21 cellular contexts compared by ENCODE assay signal in genomic region chr14:90287791-90288190, GRCh38. TPM values are rescaled to one million over a fixed set of nuclear protein-coding genes. Genes with fewer than 3 reads are reported as not detected.
DNase-seq lines count a peak whose midpoint lies in the region; ATAC-seq and TF ChIP-seq lines count a peak whose summit lies in the region.
"Had no signal": no experiment of that assay in that cellular context is flagged by ENCODE, and none has a peak within 500 bp of the region (broad histone marks: within the 10 kb centered on the region; RNA-seq: fewer than 3 reads in every experiment).

No MANE protein-coding gene starts in this region.

- no peaks in the 10 kb centered on the region for H3K27me3 Mint-ChIP-seq in endodermal cell (ENCODE audit: insufficient read depth)
- H3K27me3 Mint-ChIP-seq: activated CD4-positive, alpha-beta memory T cell treated with anti-CD3 and anti-CD28 coated beads, Interleukin-2, amount 10 ng/mL, durations not matched to agents 7 days and 5 days; naive thymus-derived CD8-positive, alpha-beta T cell had no signal

- no peak for TF ChIP-seq CTCF in endodermal cell (conservative IDR thresholded peaks at IDR 0.05)
- TF ChIP-seq CTCF in testis (IDR thresholded peaks at IDR 0.05), result no peak
- no peak for TF ChIP-seq CTCF in mammary epithelial cell (conservative IDR thresholded peaks at IDR 0.05 in 1 of 2, IDR thresholded peaks at IDR 0.05 in 1 of 2; ENCODE audit: extremely low read depth in 1 of 2, insufficient read depth in 1 of 2, low read depth in 1 of 2, low read length in 2 of 2)

- H3K4me1 ChIP-seq in endodermal cell (ENCODE audit: control insufficient read depth, insufficient read depth, low read length) (peaks cover 3% of the 10 kb centered on the region), testis (peaks cover 15% of the 10 kb centered on the region), mammary epithelial cell (ENCODE audit: insufficient read depth, low read length) (no peaks in the 10 kb centered on the region)
- H3K4me1 ChIP-seq: Caco-2 had no signal

- H3K36me3 ChIP-seq in endodermal cell (ENCODE audit: control insufficient read depth, insufficient read depth, low read length), result peaks cover 66% of the 10 kb centered on the region
- no peaks in the 10 kb centered on the region for H3K36me3 ChIP-seq in testis (ENCODE audit: low read depth, missing control alignments)
- peaks cover 12% of the 10 kb centered on the region for H3K36me3 ChIP-seq in mammary epithelial cell (ENCODE audit: insufficient read depth, low read length)

- H3K27me3 ChIP-seq in endodermal cell (ENCODE audit: control insufficient read depth, insufficient read depth, low read length, poor library complexity, severe bottlenecking) (no peaks in the 10 kb centered on the region), testis (no peaks in the 10 kb centered on the region), mammary epithelial cell (ENCODE audit: insufficient read depth, low read length) (no peaks in the 10 kb centered on the region)
- H3K27me3 ChIP-seq: BE2C had no signal

- no peak overlapping the region for H3K4me3 Mint-ChIP-seq in endodermal cell
- H3K4me3 Mint-ChIP-seq: activated CD4-positive, alpha-beta memory T cell treated with anti-CD3 and anti-CD28 coated beads, Interleukin-2, amount 10 ng/mL, durations not matched to agents 7 days and 5 days; naive thymus-derived CD8-positive, alpha-beta T cell had no signal

- in situ Hi-C loops in mammary epithelial cell (cut with MboI; ENCODE audit: low sequenced_read_pairs in 2 of 2), result no loop called here

- H3K79me2 ChIP-seq in mammary epithelial cell (ENCODE audit: insufficient read depth, low read length), result no peaks in the 10 kb centered on the region

- H3K9me3 Mint-ChIP-seq in endodermal cell, result no peaks in the 10 kb centered on the region
- H3K9me3 Mint-ChIP-seq: activated CD4-positive, alpha-beta memory T cell treated with anti-CD3 and anti-CD28 coated beads, Interleukin-2, amount 10 ng/mL, durations not matched to agents 7 days and 5 days; activated naive CD4-positive, alpha-beta T cell treated with anti-CD3 and anti-CD28 coated beads, Interleukin-2, amount 50 U/mL, for 72 hours; naive thymus-derived CD8-positive, alpha-beta T cell had no signal

- no peaks in the 10 kb centered on the region for H3K9me3 ChIP-seq in endodermal cell (ENCODE audit: control insufficient read depth, low read length)
- H3K9me3 ChIP-seq in testis, result no peaks in the 10 kb centered on the region
- H3K9me3 ChIP-seq in mammary epithelial cell (replicated peaks; ENCODE audit: insufficient read depth, low read length), result no peaks in the 10 kb centered on the region
- H3K9me3 ChIP-seq: BE2C, Caco-2 had no signal

- no peak overlapping the region for H3K27ac ChIP-seq in endodermal cell (ENCODE audit: low read depth, low read length)
- H3K27ac ChIP-seq in testis, result no peak overlapping the region
- no peak overlapping the region for H3K27ac ChIP-seq in mammary epithelial cell (ENCODE audit: insufficient read depth, low read depth, low read length)
- H3K27ac ChIP-seq: KMS-11, VCaP had no signal

- no peak overlapping the region for H3K4me2 ChIP-seq in mammary epithelial cell (ENCODE audit: insufficient read depth, low read depth, low read length)
- H3K4me2 ChIP-seq: KMS-11 had no signal

- H3K27ac Mint-ChIP-seq in endodermal cell, result peak overlapping the region; percentile 39
- H3K27ac Mint-ChIP-seq: activated CD4-positive, alpha-beta memory T cell treated with anti-CD3 and anti-CD28 coated beads, Interleukin-2, amount 10 ng/mL, durations not matched to agents 7 days and 5 days; activated naive CD4-positive, alpha-beta T cell treated with anti-CD3 and anti-CD28 coated beads, Interleukin-2, amount 50 U/mL, for 72 hours had no signal

- H3K9ac ChIP-seq in endodermal cell (ENCODE audit: extremely low read depth, low read length, poor library complexity, severe bottlenecking) (no peak overlapping the region), mammary epithelial cell (ENCODE audit: insufficient read depth, low read length) (no peak overlapping the region)
- H3K9ac ChIP-seq: KMS-11 had no signal

- dilution Hi-C loops in mammary epithelial cell (cut with HindIII; ENCODE audit: low sequenced_read_pairs), result no loop called here

- 89 to 96% methylated on average over 7 to 14 of the region's 14 CpGs for WGBS in endodermal cell (ENCODE audit: insufficient coverage in 1 of 2, insufficient read length in 1 of 2), 2 experiments
- 53 to 73% methylated on average over 14 of the region's 14 CpGs for WGBS in testis, 2 donors
- WGBS in mammary epithelial cell (ENCODE audit: low coverage, missing lambda C conversion rate), result 73% methylated on average over 6 of the region's 14 CpGs

- ATAC-seq in HG02970 (IDR thresholded peaks at IDR 0.05; ENCODE audit: low FRiP score, unreplicated experiment), result no peak
- ATAC-seq: activated naive CD4-positive, alpha-beta T cell treated with anti-CD3 and anti-CD28 coated beads, Interleukin-2, amount 50 U/mL, for 72 hours; naive thymus-derived CD8-positive, alpha-beta T cell had no signal

- no peaks in the 10 kb centered on the region for H4K20me1 ChIP-seq in mammary epithelial cell (ENCODE audit: insufficient read depth, low read length)

- CTCF ChIA-PET in mammary epithelial cell (lab: Charles Lee; ENCODE audit: low non-redundant PET), result no interaction called here

- H3K4me1 Mint-ChIP-seq in endodermal cell, result peaks cover 12% of the 10 kb centered on the region

- DNase-seq in NCI-H2227 (lab: John Stamatoyannopoulos, UW; ENCODE audit: unreplicated experiment) (peak; percentile 11), NCI-H2227 treated with DMSO at 0.1 percent for 48 hours (lab: John Stamatoyannopoulos, UW) (no peak), NCI-H2171 treated with DMSO at 0.1 percent for 48 hours (lab: John Stamatoyannopoulos, UW) (peak; percentile 82), endodermal cell (peak; percentile 28), testis (peak; percentile 48), T-helper 9 cell (no peak), mammary epithelial cell (no peak)
- DNase-seq: activated CD4-positive, alpha-beta memory T cell treated with anti-CD3 and anti-CD28 coated beads, Interleukin-2, amount 10 ng/mL, durations not matched to agents 7 days and 5 days; BE2C; Caco-2; cortex of kidney; kidney; naive thymus-derived CD8-positive, alpha-beta T cell; NCI-H510A; stimulated activated CD4-positive, alpha-beta T cell treated with anti-CD3 and anti-CD28 coated beads, Interleukin-1b, Interleukin-23, amount 100 ng/mL, for 48 hours; stimulated activated naive CD4-positive, alpha-beta T cell; trophoblast cell had no signal

- no TSS peak for BruUV-seq in mammary epithelial cell (replicated peaks; lab: Mats Ljungman, UMichigan)

- H2AFZ ChIP-seq in mammary epithelial cell (ENCODE audit: low read depth, low read length), result no peak overlapping the region

- no peak for TF ChIP-seq POLR2A in testis (IDR thresholded peaks at IDR 0.05)

- H3K4me3 ChIP-seq in endodermal cell (ENCODE audit: low read length), result no peak overlapping the region
- no peak overlapping the region for H3K4me3 ChIP-seq in testis
- no peak overlapping the region for H3K4me3 ChIP-seq in mammary epithelial cell (replicated peaks in 1 of 3; ENCODE audit: insufficient read depth in 1 of 3, low read depth in 2 of 3, low read length in 3 of 3)

- H3K36me3 Mint-ChIP-seq in endodermal cell (ENCODE audit: low read depth), result peaks cover 47% of the 10 kb centered on the region

- intact Hi-C loops in testis (cut with DNase I; ENCODE audit: low total_unique reads), result no loop called here
- intact Hi-C loops in mammary epithelial cell (cut with micrococcal nuclease), result no loop called here

RNA-seq across cellular contexts. Expression of gene PSMC1, which starts 31.4 kb away (rescaled TPM):
- 100 to 1,000 TPM; 108 to 122 TPM for total RNA-seq in endodermal cell
- 139 TPM for polyA plus RNA-seq in endodermal cell (2013, experiment 1 of 2)
- polyA plus RNA-seq in endodermal cell (2013, experiment 2 of 2), result 143 TPM
- total RNA-seq in testis, result 100 to 1,000 TPM; 111 to 133 TPM
- 300 TPM for polyA plus RNA-seq in testis (ENCODE audit: insufficient read depth, low read depth, low replicate concordance)
- total RNA-seq in mammary epithelial cell, result 100 to 1,000 TPM in 1 of 2 donors, 10 to 100 TPM in 1; 82.4 to 112 TPM
- 151 TPM for polyA plus RNA-seq in mammary epithelial cell
- 62.4 TPM for polyA minus RNA-seq in mammary epithelial cell

RNA-seq across cellular contexts. Expression of gene NRDE2, which starts 44.0 kb away (rescaled TPM):
- total RNA-seq in endodermal cell, result 10 to 100 TPM; 18.3 to 19.5 TPM
- 11.3 TPM for polyA plus RNA-seq in endodermal cell (2013, experiment 1 of 2)
- polyA plus RNA-seq in endodermal cell (2013, experiment 2 of 2), result 9.2 TPM
- total RNA-seq in testis, result 10 to 100 TPM; 31.3 to 34.8 TPM
- 16.7 TPM for polyA plus RNA-seq in testis (ENCODE audit: insufficient read depth, low read depth, low replicate concordance)
- total RNA-seq in mammary epithelial cell, result 10 to 100 TPM; 10.3 to 12.7 TPM
- polyA plus RNA-seq in mammary epithelial cell, result 7.2 TPM
- 16.5 TPM for polyA minus RNA-seq in mammary epithelial cell

Comparison
In these comparisons a context has a peak if more than half of its experiments do, and no peak if none do; other contexts are left out.
1. DNase-seq: peak in NCI-H2227 (single experiment), NCI-H2171 treated with DMSO at 0.1 percent for 48 hours (single experiment), endodermal cell (single experiment) and testis (single experiment); none in NCI-H2227 treated with DMSO at 0.1 percent for 48 hours (single experiment), T-helper 9 cell (single experiment) and mammary epithelial cell (single experiment).